Comparison of ENCODE assay signal across 20 cellular contexts in genomic region chr6:53694800-53695394, GRCh38.
"Had no signal": no experiment of that assay in that cellular context is flagged by ENCODE, and none has a peak within 500 bp of the region (broad histone marks: within the 10 kb centered on the region; RNA-seq: fewer than 3 reads in every experiment).

No MANE protein-coding gene starts in this region.

- H3K36me3 ChIP-seq: colonic mucosa, neutrophil had no signal

- ATAC-seq: activated CD4-positive, alpha-beta T cell treated with anti-CD3 and anti-CD28 coated beads for 36 hours; activated CD8-positive, alpha-beta memory T cell treated with anti-CD3 and anti-CD28 coated beads, Interleukin-2, amount 10 ng/mL, durations not matched to agents 7 days and 5 days; activated CD8-positive, alpha-beta T cell treated with anti-CD3 and anti-CD28 coated beads, Interleukin-2, amount 10 ng/mL, durations not matched to agents 7 days and 5 days; body of pancreas; left ventricle myocardium superior; mucosa of descending colon had no signal

- H3K4me1 Mint-ChIP-seq: activated CD4-positive, alpha-beta T cell treated with anti-CD3 and anti-CD28 coated beads for 36 hours had no signal

- H3K27me3 Mint-ChIP-seq: activated naive CD8-positive, alpha-beta T cell had no signal

- H3K27ac Mint-ChIP-seq: activated B cell treated with CpG ODN at 0.5 μM for 24 hours; activated CD4-positive, alpha-beta T cell treated with anti-CD3 and anti-CD28 coated beads for 36 hours; activated CD8-positive, alpha-beta memory T cell treated with anti-CD3 and anti-CD28 coated beads, Interleukin-2, amount 10 ng/mL, durations not matched to agents 7 days and 5 days; activated CD8-positive, alpha-beta T cell treated with anti-CD3 and anti-CD28 coated beads, Interleukin-2, amount 10 ng/mL, durations not matched to agents 7 days and 5 days; activated naive CD8-positive, alpha-beta T cell; natural killer cell treated with Interleukin-12 subunit alpha and Interleukin-12 subunit beta and Interleukin-15 and Interleukin-18, amount 100 ng/mL, for 72 hours; stimulated activated naive CD8-positive, alpha-beta T cell treated with anti-CD3 and anti-CD28 coated beads, Interleukin-15, Interleukin-2, amounts not matched to agents 100 ng/mL and 50 ng/mL, for 24 hours had no signal

- DNase-seq: activated B cell treated with CpG ODN at 0.5 μM for 24 hours; activated CD4-positive, alpha-beta T cell treated with anti-CD3 and anti-CD28 coated beads for 36 hours; activated CD8-positive, alpha-beta memory T cell treated with anti-CD3 and anti-CD28 coated beads, Interleukin-2, amount 10 ng/mL, durations not matched to agents 7 days and 5 days; activated CD8-positive, alpha-beta T cell treated with anti-CD3 and anti-CD28 coated beads, Interleukin-2, amount 10 ng/mL, durations not matched to agents 7 days and 5 days; activated effector memory CD4-positive, alpha-beta T cell treated with Interleukin-2 at 50 U/mL for 16 hours; activated naive CD4-positive, alpha-beta T cell treated with Interleukin-2 at 50 U/mL for 16 hours; anterior cingulate cortex; body of pancreas; cerebellar nuclear complex; colonic mucosa; effector memory CD4-positive, alpha-beta T cell; islet precursor cell; left ventricle myocardium superior; mucosa of descending colon; substantia nigra; T-helper 2 cell had no signal

- H3K4me1 ChIP-seq: colonic mucosa had no signal

- H3K27me3 ChIP-seq: body of pancreas, colonic mucosa, neutrophil had no signal

- H3K4me3 ChIP-seq: body of pancreas, colonic mucosa, mucosa of descending colon had no signal

- H3K9me3 ChIP-seq: body of pancreas, colonic mucosa, mucosa of descending colon, neutrophil had no signal

- H3K4me3 Mint-ChIP-seq: activated B cell treated with CpG ODN at 0.5 μM for 24 hours; activated CD4-positive, alpha-beta T cell treated with anti-CD3 and anti-CD28 coated beads for 36 hours; activated CD8-positive, alpha-beta memory T cell treated with anti-CD3 and anti-CD28 coated beads, Interleukin-2, amount 10 ng/mL, durations not matched to agents 7 days and 5 days; activated CD8-positive, alpha-beta T cell treated with anti-CD3 and anti-CD28 coated beads, Interleukin-2, amount 10 ng/mL, durations not matched to agents 7 days and 5 days; activated naive CD8-positive, alpha-beta T cell; natural killer cell treated with Interleukin-12 subunit alpha and Interleukin-12 subunit beta and Interleukin-15 and Interleukin-18, amount 100 ng/mL, for 72 hours; stimulated activated naive CD8-positive, alpha-beta T cell treated with anti-CD3 and anti-CD28 coated beads, Interleukin-15, Interleukin-2, amounts not matched to agents 100 ng/mL and 50 ng/mL, for 24 hours had no signal

- H3K36me3 Mint-ChIP-seq: activated CD8-positive, alpha-beta memory T cell treated with anti-CD3 and anti-CD28 coated beads, Interleukin-2, amount 10 ng/mL, durations not matched to agents 7 days and 5 days; activated naive CD8-positive, alpha-beta T cell; natural killer cell treated with Interleukin-12 subunit alpha and Interleukin-12 subunit beta and Interleukin-15 and Interleukin-18, amount 100 ng/mL, for 72 hours had no signal

- H3K9me3 Mint-ChIP-seq: activated B cell treated with CpG ODN at 0.5 μM for 24 hours; natural killer cell treated with Interleukin-12 subunit alpha and Interleukin-12 subunit beta and Interleukin-15 and Interleukin-18, amount 100 ng/mL, for 72 hours; stimulated activated naive CD8-positive, alpha-beta T cell treated with anti-CD3 and anti-CD28 coated beads, Interleukin-15, Interleukin-2, amounts not matched to agents 100 ng/mL and 50 ng/mL, for 24 hours had no signal

- H3K27ac ChIP-seq: body of pancreas, colonic mucosa, neutrophil had no signal
